8 cellular contexts compared by ENCODE assay signal in genomic region chr12:124036117-124037109, GRCh38.
DNase-seq lines count a peak whose midpoint lies in the region; ATAC-seq and TF ChIP-seq lines count a peak whose summit lies in the region.

No MANE protein-coding gene starts in this region.

- DNase-seq in NCI-H1092 treated with DMSO at 0.1 percent for 48 hours (lab: John Stamatoyannopoulos, UW) (peak; percentile 9), NCI-H1092 (lab: John Stamatoyannopoulos, UW) (no peak), NCI-H1417 treated with DMSO at 0.1 percent for 48 hours (lab: John Stamatoyannopoulos, UW) (peak; percentile 36), dermis microvascular lymphatic vessel endothelial cell (ENCODE audit: low read depth in 2 of 2) (peak; percentile 17 to 49), lung microvascular endothelial cell (ENCODE audit: low read depth in 2 of 2) (peak; percentile 58 to 65)
- peak; percentile 4 for DNase-seq in stimulated activated CD8-positive, alpha-beta memory T cell treated with anti-CD3 and anti-CD28 coated beads, Interleukin-7, amount 100 ng/mL, for 24 hours (ENCODE audit: low read depth)

- peak; percentile 86 for TF ChIP-seq CTCF in WI38 (IDR thresholded peaks at IDR 0.05; ENCODE audit: low read depth, low read length)

- no peak overlapping the region for H3K4me3 ChIP-seq in WI38 (ENCODE audit: low read depth, low read length)

- no peak for ATAC-seq in GM19324 (IDR thresholded peaks at IDR 0.05; ENCODE audit: low FRiP score, unreplicated experiment)
